Comparison of ENCODE assay signal across 9 cellular contexts in the genomic region with DNA sequence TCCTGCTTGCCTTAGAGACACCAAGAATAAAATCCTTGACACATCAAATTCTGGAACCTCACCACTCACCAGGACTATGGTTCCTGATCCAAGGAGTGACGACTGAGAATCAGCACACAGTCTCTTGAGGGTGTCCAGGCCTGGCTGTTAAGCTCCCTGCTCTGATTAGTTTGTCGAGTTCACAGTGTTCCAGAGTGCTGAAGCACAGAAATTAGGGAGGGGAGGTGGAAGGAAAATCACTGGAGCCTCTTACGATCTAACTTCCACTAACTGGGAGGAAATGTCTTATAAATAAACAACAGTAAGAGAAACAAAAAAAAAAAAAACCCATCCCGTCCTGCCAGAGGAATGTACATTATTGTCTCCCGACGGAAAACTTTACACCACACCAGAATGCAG.
A peak's percentile ranks its signal among the peaks of the same experiment; 100 is the strongest.
DNase-seq lines count a peak whose midpoint lies in the region; ATAC-seq and TF ChIP-seq lines count a peak whose summit lies in the region.
"Had no signal": no experiment of that assay in that cellular context is flagged by ENCODE, and none has a peak within 500 bp of the region (broad histone marks: within the 10 kb centered on the region; RNA-seq: fewer than 3 reads in every experiment).

No MANE protein-coding gene starts in this region.

- H3K4me1 ChIP-seq in gastrocnemius medialis = peaks cover 83 to 87% of the 10 kb centered on the region in 2 donors

- no peaks in the 10 kb centered on the region for H3K36me3 ChIP-seq in gastrocnemius medialis

- ATAC-seq in gastrocnemius medialis (peak; percentile 76 to 82), HG03354 (IDR thresholded peaks at IDR 0.05; ENCODE audit: poor library complexity, severe bottlenecking, unreplicated experiment) (no peak), GM19395 (IDR thresholded peaks at IDR 0.05; ENCODE audit: unreplicated experiment) (no peak)

- peak; percentile 29 to 50 for TF ChIP-seq POLR2A in gastrocnemius medialis (IDR thresholded peaks at IDR 0.05)

- DNase-seq in Daoy (ENCODE audit: low read depth) (peak; percentile 59), astrocyte of the cerebellum (ENCODE audit: low read depth) (peak; percentile 32), hippocampal formation (lab: John Stamatoyannopoulos, UW) (peak; percentile 27 to 69), gastrocnemius medialis (peak; percentile 78 to 81), HuH-7 (ENCODE audit: low spot score) (no peak)
- no peak for DNase-seq in stimulated activated naive CD4-positive, alpha-beta T cell (lab: John Stamatoyannopoulos, UW)
- DNase-seq: activated T-cell treated with anti-CD3 and anti-CD28 coated beads, Interleukin-2, amount 50 U/mL, for 72 hours had no signal

- TF ChIP-seq CTCF in astrocyte of the cerebellum (IDR thresholded peaks at IDR 0.05; ENCODE audit: low read depth, low read length, missing control alignments) (no peak), gastrocnemius medialis (IDR thresholded peaks at IDR 0.05 in 4 of 5, conservative IDR thresholded peaks at IDR 0.05 in 1 of 5) (no peak)

- H3K27me3 ChIP-seq in gastrocnemius medialis = no peaks in the 10 kb centered on the region

- in situ Hi-C loops in astrocyte of the cerebellum (cut with HindIII; ENCODE audit: low sequenced_read_pairs) (no loop called here), gastrocnemius medialis (cut with MboI; ENCODE audit: low sequenced_read_pairs in 4 of 4) (loop anchor here in 2 of 4 donors (10.0 to 25.0 kb wide), 2 partner anchors 212 to 239 kb away; no protein-coding TSS in a partner anchor)

- H3K9me3 ChIP-seq in gastrocnemius medialis = no peaks in the 10 kb centered on the region

- intact Hi-C loops in gastrocnemius medialis (cut with DNase I; ENCODE audit: low total_unique reads) = loop anchor here (5.0 to 10.0 kb wide), 4 partner anchors 117 to 271 kb away; no protein-coding TSS in a partner anchor

- H3K27ac ChIP-seq in gastrocnemius medialis = peak overlapping the region; percentile 91 to 98 (median 95)

- H3K4me3 ChIP-seq in astrocyte of the cerebellum (ENCODE audit: low read depth, low read length) (peak overlapping the region; percentile 45), gastrocnemius medialis (peak overlapping the region; percentile 60 to 67 (median 64))

Comparison
In these comparisons a context has a peak if more than half of its experiments do, and no peak if none do; other contexts are left out.
1. DNase-seq: peak in Daoy (single experiment), astrocyte of the cerebellum (single experiment), hippocampal formation (2 of 2) and gastrocnemius medialis (2 of 2); none in stimulated activated naive CD4-positive, alpha-beta T cell (0 of 6) and HuH-7 (single experiment).
2. ATAC-seq: peak in gastrocnemius medialis (2 of 2); none in HG03354 (single experiment) and GM19395 (single experiment).